Comparison of ENCODE assay signal across 8 cellular contexts in the genomic region with DNA sequence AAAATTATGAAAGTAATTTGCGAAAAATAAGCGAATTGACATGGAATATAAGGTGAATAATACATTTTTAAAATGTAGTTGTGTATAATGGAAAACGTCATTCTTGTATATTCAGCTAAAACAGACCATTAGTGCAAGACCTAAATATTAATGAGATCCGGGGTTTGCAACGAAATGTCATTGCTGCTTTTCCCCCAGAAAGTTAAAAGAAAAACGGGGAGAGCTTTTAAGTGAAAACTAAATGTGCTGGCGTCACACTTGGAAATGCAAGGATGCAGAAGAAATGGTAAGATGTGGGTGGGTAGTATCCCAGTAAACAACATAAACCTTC. TPM values are rescaled to one million over a fixed set of nuclear protein-coding genes. Genes with fewer than 3 reads are reported as not detected.
A peak's percentile ranks its signal among the peaks of the same experiment; 100 is the strongest.
DNase-seq lines count a peak whose midpoint lies in the region; ATAC-seq and TF ChIP-seq lines count a peak whose summit lies in the region.

No MANE protein-coding gene starts in this region.

- H3K27ac ChIP-seq in cardiac muscle cell (no peak overlapping the region), mesenchymal stem cell (ENCODE audit: low read length, poor library complexity, severe bottlenecking) (no peak overlapping the region), upper lobe of right lung (peak overlapping the region; percentile 55)

- DNase-seq in cardiac muscle cell (ENCODE audit: low read depth in 1 of 2, low spot score in 1 of 2): no peak
- DNase-seq in Right ventricle myocardium inferior (ENCODE audit: missing footprints): no peak
- no peak for DNase-seq in mesenchymal stem cell
- DNase-seq in upper lobe of right lung: no peak
- no peak for DNase-seq in NCI-H2029 (lab: John Stamatoyannopoulos, UW)
- DNase-seq in NK-92 (lab: John Stamatoyannopoulos, UW; ENCODE audit: unreplicated experiment): no peak
- no peak for DNase-seq in NCI-H748 (lab: John Stamatoyannopoulos, UW; ENCODE audit: unreplicated experiment)

- no peak overlapping the region for H4K91ac ChIP-seq in mesenchymal stem cell (ENCODE audit: low read length)

- no peak overlapping the region for H3K23ac ChIP-seq in mesenchymal stem cell (ENCODE audit: low read length in 2 of 2)

- H2BK120ac ChIP-seq in mesenchymal stem cell (ENCODE audit: low read depth, low read length): no peak overlapping the region

- H2AFZ ChIP-seq in mesenchymal stem cell (ENCODE audit: low read depth, low read length): peak overlapping the region; percentile 18

- intact Hi-C loops in Right ventricle myocardium inferior (cut with DNase I): no loop called here
- intact Hi-C loops in upper lobe of right lung (cut with DNase I): no loop called here

- ATAC-seq in Right ventricle myocardium inferior (no peak), upper lobe of right lung (no peak)

- peak overlapping the region; percentile 90 for H3K9ac ChIP-seq in mesenchymal stem cell (ENCODE audit: low read length)

- H3K9me3 ChIP-seq in cardiac muscle cell (ENCODE audit: low read depth) (no peaks in the 10 kb centered on the region), mesenchymal stem cell (ENCODE audit: control insufficient read depth, low read length) (no peaks in the 10 kb centered on the region), upper lobe of right lung (no peaks in the 10 kb centered on the region)

- peak overlapping the region; percentile 84 for H3K4me2 ChIP-seq in mesenchymal stem cell (ENCODE audit: low read length, poor library complexity, severe bottlenecking)

- TF ChIP-seq CTCF in cardiac muscle cell (IDR thresholded peaks at IDR 0.05; ENCODE audit: low read depth, low read length) (no peak), brain (conservative IDR thresholded peaks at IDR 0.05) (no peak), upper lobe of right lung (IDR thresholded peaks at IDR 0.05) (no peak)

- H2BK5ac ChIP-seq in mesenchymal stem cell (ENCODE audit: low read depth, low read length, poor library complexity, severe bottlenecking): no peak overlapping the region

- peak overlapping the region; percentile 83 for H3K4me3 ChIP-seq in cardiac muscle cell
- H3K4me3 ChIP-seq in mesenchymal stem cell (ENCODE audit: insufficient read depth in 1 of 2, low read depth in 1 of 2, low read length in 2 of 2): peak overlapping the region; percentile 34 to 85
- peak overlapping the region; percentile 80 for H3K4me3 ChIP-seq in upper lobe of right lung

- H2AK5ac ChIP-seq in mesenchymal stem cell (ENCODE audit: low read length, severe bottlenecking): no peak overlapping the region

- peaks cover 33% of the 10 kb centered on the region for H3K4me1 Mint-ChIP-seq in brain

- no peaks in the 10 kb centered on the region for H3K9me3 Mint-ChIP-seq in brain

- 30% methylated on average over 4 of the region's 7 CpGs for WGBS in mesenchymal stem cell

- peak overlapping the region; percentile 47 to 89 (median 75) for H3K27ac Mint-ChIP-seq in brain

- H3K18ac ChIP-seq in mesenchymal stem cell (ENCODE audit: low read depth in 1 of 2, low read length in 2 of 2): no peak overlapping the region

- H4K8ac ChIP-seq in mesenchymal stem cell (ENCODE audit: low read length): no peak overlapping the region

- H3K14ac ChIP-seq in mesenchymal stem cell (ENCODE audit: low read length in 2 of 2): no peak overlapping the region

- H3K36me3 Mint-ChIP-seq in brain: no peaks in the 10 kb centered on the region

- peaks cover 31% of the 10 kb centered on the region for H3K27me3 ChIP-seq in cardiac muscle cell
- peaks cover 6% of the 10 kb centered on the region in 2 experiments for H3K27me3 ChIP-seq in mesenchymal stem cell (ENCODE audit: control insufficient read depth in 1 of 2, insufficient read depth in 1 of 2, low read length in 2 of 2)
- H3K27me3 ChIP-seq in upper lobe of right lung: no peaks in the 10 kb centered on the region

- no peak overlapping the region for H2BK12ac ChIP-seq in mesenchymal stem cell (ENCODE audit: low read length in 2 of 2)

- H3K36me3 ChIP-seq in cardiac muscle cell (no peaks in the 10 kb centered on the region), mesenchymal stem cell (ENCODE audit: control insufficient read depth in 1 of 2, insufficient read depth in 2 of 2, low read depth in 1 of 2, low read length in 2 of 2) (no peaks in the 10 kb centered on the region), upper lobe of right lung (no peaks in the 10 kb centered on the region)

- peaks cover 19% of the 10 kb centered on the region for H3K79me1 ChIP-seq in mesenchymal stem cell (replicated peaks; ENCODE audit: low read length, poor library complexity, severe bottlenecking)

- peak overlapping the region; percentile 88 to 94 (median 92) for H3K4me3 Mint-ChIP-seq in brain

- H3K27me3 Mint-ChIP-seq in brain: peaks cover 16% of the 10 kb centered on the region

- no peak overlapping the region for H2BK15ac ChIP-seq in mesenchymal stem cell (ENCODE audit: low read depth, poor library complexity, severe bottlenecking)

- H3K4me1 ChIP-seq in cardiac muscle cell (ENCODE audit: low read depth): no peaks in the 10 kb centered on the region
- H3K4me1 ChIP-seq in mesenchymal stem cell (ENCODE audit: control insufficient read depth, insufficient read depth, low read depth, low read length): peaks cover 2% of the 10 kb centered on the region
- H3K4me1 ChIP-seq in upper lobe of right lung: peaks cover 6% of the 10 kb centered on the region

- peak overlapping the region in 1 of 2 experiments; percentile 20 for H3K4ac ChIP-seq in mesenchymal stem cell (ENCODE audit: low read depth in 1 of 2, low read length in 2 of 2)

RNA-seq across cellular contexts. Expression of a gene that starts 0.5 kb away (rescaled TPM):
- total RNA-seq in cardiac muscle cell (1.8 and 13.9 TPM in 2 replicates), Right ventricle myocardium inferior (1.5 TPM), upper lobe of right lung (2.1 TPM)
- polyA plus RNA-seq in cardiac muscle cell (8.1 and 26.8 TPM in 2 replicates), brain (ENCODE audit: insufficient read depth, low read depth, low replicate concordance) (1.1 TPM)
- 3.5 TPM for polyA plus RNA-seq in mesenchymal stem cell (2013, experiment 1 of 2)
- polyA plus RNA-seq in mesenchymal stem cell (2013, experiment 2 of 2): 3.7 TPM

RNA-seq across cellular contexts. Expression of a gene that starts 15.6 kb away (rescaled TPM):
- total RNA-seq in cardiac muscle cell (20.8 and 22.1 TPM in 2 replicates), Right ventricle myocardium inferior (9.8 TPM), upper lobe of right lung (13.0 TPM)
- polyA plus RNA-seq in cardiac muscle cell (12.5 and 12.6 TPM in 2 replicates), brain (ENCODE audit: insufficient read depth, low read depth, low replicate concordance) (5.6 TPM)
- 6.8 TPM for polyA plus RNA-seq in mesenchymal stem cell (2013, experiment 1 of 2)
- polyA plus RNA-seq in mesenchymal stem cell (2013, experiment 2 of 2): 8.0 TPM
